ENCODE assay signal across 1 cellular context in genomic region chr6:131976545-131977061, GRCh38.
TF ChIP-seq lines count a peak whose summit lies in the region.

No MANE protein-coding gene starts in this region.

TF ChIP-seq in HepG2, 621 proteins besides CTCF, POLR2A, EP300 and RAD21 (continued from another document and continues in another):
- TF ChIP-seq SOX6 (IDR thresholded peaks at IDR 0.05) (no peak), SOX6 (CRISPR knock-in tag; IDR thresholded peaks at IDR 0.05) (peak; percentile 100), ATF5 (CRISPR knock-in tag; IDR thresholded peaks at IDR 0.05; ENCODE audit: low read depth) (no peak), MED8 (CRISPR knock-in tag; IDR thresholded peaks at IDR 0.05; ENCODE audit: insufficient replicate concordance) (peak; percentile 38), ZNF660 (CRISPR knock-in tag; IDR thresholded peaks at IDR 0.05; ENCODE audit: borderline replicate concordance, low read depth) (no peak), NRL (CRISPR knock-in tag; IDR thresholded peaks at IDR 0.05; ENCODE audit: borderline replicate concordance) (no peak), ESRRA (CRISPR knock-in tag; IDR thresholded peaks at IDR 0.05; ENCODE audit: low read depth) (no peak; the same call in 1 of the 2 replicates), ZNF296 (CRISPR knock-in tag; conservative IDR thresholded peaks at IDR 0.05) (no peak), STAT6 (CRISPR knock-in tag; IDR thresholded peaks at IDR 0.05; ENCODE audit: borderline replicate concordance) (no peak), HNRNPL (IDR thresholded peaks at IDR 0.05; ENCODE audit: low read depth, low read length) (no peak), HDAC2 (CRISPR knock-in tag; IDR thresholded peaks at IDR 0.05) (peak; percentile 85), TEAD3 (CRISPR knock-in tag; optimal IDR thresholded peaks at IDR 0.05; ENCODE audit: borderline replicate concordance) (peak; percentile 96), MBNL3 (CRISPR knock-in tag; conservative IDR thresholded peaks at IDR 0.05) (no peak), JARID2 (CRISPR knock-in tag; IDR thresholded peaks at IDR 0.05; ENCODE audit: insufficient replicate concordance) (no peak), PHF21A (CRISPR knock-in tag; IDR thresholded peaks at IDR 0.05) (peak; percentile 84), ZSCAN20 (CRISPR knock-in tag; IDR thresholded peaks at IDR 0.05; ENCODE audit: borderline replicate concordance) (no peak), TFAP4 (IDR thresholded peaks at IDR 0.05; ENCODE audit: borderline replicate concordance, low read depth) (peak; percentile 29; the same call in 1 of the 2 replicates), BRCA1 (CRISPR knock-in tag; IDR thresholded peaks at IDR 0.05) (0 out of 2 replicates have a peak, but pooled peaks have one; percentile 24), ZNF746 (CRISPR knock-in tag; IDR thresholded peaks at IDR 0.05) (no peak), ZNF737 (CRISPR knock-in tag; IDR thresholded peaks at IDR 0.05; ENCODE audit: borderline replicate concordance) (no peak), RELA (CRISPR knock-in tag; IDR thresholded peaks at IDR 0.05) (no peak), ZNF670 (CRISPR knock-in tag; IDR thresholded peaks at IDR 0.05; ENCODE audit: borderline replicate concordance) (no peak), SATB2 (CRISPR knock-in tag; IDR thresholded peaks at IDR 0.05) (0 out of 2 replicates have a peak, but pooled peaks have one; percentile 61), HMG20A (CRISPR knock-in tag; IDR thresholded peaks at IDR 0.05; ENCODE audit: borderline replicate concordance) (peak; percentile 97), ZNF720 (CRISPR knock-in tag; IDR thresholded peaks at IDR 0.05) (no peak), KLF9 (CRISPR knock-in tag; IDR thresholded peaks at IDR 0.05; ENCODE audit: low read depth) (peak; percentile 68; the same call in 1 of the 2 replicates), ZNF432 (CRISPR knock-in tag; IDR thresholded peaks at IDR 0.05; ENCODE audit: borderline replicate concordance) (0 out of 2 replicates have a peak, but pooled peaks have one; percentile 90), RARG (CRISPR knock-in tag; IDR thresholded peaks at IDR 0.05; ENCODE audit: low read depth) (no peak), SMAD3 (CRISPR knock-in tag; IDR thresholded peaks at IDR 0.05) (peak; percentile 62; the same call in 1 of the 2 replicates), ELF4 (CRISPR knock-in tag; IDR thresholded peaks at IDR 0.05; ENCODE audit: borderline replicate concordance) (peak; percentile 4; the same call in 1 of the 2 replicates), DBP (CRISPR knock-in tag; IDR thresholded peaks at IDR 0.05; ENCODE audit: not compliant biosample characterization) (no peak), ZNF383 (CRISPR knock-in tag; IDR thresholded peaks at IDR 0.05; ENCODE audit: borderline replicate concordance) (no peak), ZMYM4 (CRISPR knock-in tag; IDR thresholded peaks at IDR 0.05) (peak; percentile 82)
- TF ChIP-seq, protein P1, sequence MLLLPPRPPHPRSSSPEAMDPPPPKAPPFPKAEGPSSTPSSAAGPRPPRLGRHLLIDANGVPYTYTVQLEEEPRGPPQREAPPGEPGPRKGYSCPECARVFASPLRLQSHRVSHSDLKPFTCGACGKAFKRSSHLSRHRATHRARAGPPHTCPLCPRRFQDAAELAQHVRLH (CRISPR knock-in tag; IDR thresholded peaks at IDR 0.05; ENCODE audit: borderline replicate concordance, low read depth): peak; percentile 53; the same call in 1 of the 2 replicates
- TF ChIP-seq, protein P2, sequence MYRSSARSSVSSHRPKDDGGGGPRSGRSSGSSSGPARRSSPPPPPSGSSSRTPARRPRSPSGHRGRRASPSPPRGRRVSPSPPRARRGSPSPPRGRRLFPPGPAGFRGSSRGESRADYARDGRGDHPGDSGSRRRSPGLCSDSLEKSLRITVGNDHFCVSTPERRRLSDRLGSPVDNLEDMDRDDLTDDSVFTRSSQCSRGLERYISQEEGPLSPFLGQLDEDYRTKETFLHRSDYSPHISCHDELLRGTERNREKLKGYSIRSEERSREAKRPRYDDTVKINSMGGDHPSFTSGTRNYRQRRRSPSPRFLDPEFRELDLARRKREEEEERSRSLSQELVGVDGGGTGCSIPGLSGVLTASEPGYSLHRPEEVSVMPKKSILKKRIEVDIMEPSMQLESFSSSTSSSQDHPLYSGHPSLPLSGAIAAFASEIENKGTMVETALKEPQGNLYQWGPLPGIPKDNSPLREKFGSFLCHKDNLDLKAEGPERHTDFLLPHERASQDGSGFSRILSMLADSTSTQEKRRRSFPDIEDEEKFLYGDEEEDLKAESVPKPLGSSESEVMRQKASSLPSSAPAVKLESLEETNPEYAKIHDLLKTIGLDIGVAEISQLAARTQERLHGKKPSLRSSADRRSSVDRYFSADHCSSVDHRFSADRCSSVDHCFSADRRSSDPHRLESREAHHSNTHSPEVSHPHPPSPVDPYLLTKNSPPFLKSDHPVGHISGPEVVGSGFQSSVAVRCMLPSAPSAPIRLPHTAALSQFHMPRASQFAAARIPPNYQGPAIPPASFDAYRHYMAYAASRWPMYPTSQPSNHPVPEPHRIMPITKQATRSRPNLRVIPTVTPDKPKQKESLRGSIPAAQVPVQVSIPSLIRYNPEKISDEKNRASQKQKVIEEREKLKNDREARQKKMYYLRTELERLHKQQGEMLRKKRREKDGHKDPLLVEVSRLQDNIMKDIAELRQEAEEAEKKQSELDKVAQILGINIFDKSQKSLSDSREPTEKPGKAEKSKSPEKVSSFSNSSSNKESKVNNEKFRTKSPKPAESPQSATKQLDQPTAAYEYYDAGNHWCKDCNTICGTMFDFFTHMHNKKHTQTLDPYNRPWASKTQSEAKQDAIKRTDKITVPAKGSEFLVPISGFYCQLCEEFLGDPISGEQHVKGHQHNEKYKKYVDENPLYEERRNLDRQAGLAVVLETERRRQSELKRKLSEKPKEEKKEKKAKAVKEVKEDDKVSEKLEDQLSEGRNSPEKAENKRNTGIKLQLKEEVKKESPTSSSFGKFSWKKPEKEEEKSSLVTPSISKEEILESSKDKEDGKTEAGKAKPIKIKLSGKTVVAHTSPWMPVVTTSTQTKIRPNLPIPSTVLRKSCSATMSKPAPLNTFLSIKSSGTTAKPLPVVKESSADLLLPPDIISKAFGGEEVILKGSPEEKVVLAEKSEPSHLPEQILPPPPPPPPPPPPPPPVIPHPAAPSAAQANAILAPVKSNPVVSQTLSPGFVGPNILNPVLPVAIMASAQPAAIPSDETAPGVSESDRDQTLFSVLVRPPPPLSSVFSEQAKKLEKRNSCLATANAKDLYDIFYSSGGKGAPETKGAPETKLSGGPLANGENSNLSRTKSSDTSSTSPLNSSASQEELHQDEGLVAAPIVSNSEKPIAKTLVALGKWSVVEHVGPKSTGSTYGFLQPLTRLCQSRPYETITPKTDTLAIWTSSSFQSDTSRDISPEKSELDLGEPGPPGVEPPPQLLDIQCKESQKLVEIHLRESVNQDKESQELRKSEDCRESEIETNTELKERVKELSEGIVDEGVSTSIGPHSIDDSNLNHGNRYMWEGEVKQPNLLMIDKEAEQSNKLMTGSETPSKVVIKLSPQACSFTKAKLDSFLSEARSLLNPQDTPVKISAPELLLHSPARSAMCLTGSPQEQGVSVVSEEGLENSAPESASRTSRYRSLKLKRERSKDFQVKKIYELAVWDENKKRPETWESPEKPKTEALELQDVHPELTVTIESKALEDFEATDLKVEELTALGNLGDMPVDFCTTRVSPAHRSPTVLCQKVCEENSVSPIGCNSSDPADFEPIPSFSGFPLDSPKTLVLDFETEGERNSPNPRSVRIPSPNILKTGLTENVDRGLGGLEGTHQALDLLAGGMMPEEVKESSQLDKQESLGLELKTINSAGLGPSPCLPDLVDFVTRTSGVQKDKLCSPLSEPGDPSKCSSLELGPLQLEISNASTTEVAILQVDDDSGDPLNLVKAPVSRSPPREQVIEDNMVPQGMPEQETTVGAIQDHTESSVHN (CRISPR knock-in tag; IDR thresholded peaks at IDR 0.05): no peak
- TF ChIP-seq, protein P3, sequence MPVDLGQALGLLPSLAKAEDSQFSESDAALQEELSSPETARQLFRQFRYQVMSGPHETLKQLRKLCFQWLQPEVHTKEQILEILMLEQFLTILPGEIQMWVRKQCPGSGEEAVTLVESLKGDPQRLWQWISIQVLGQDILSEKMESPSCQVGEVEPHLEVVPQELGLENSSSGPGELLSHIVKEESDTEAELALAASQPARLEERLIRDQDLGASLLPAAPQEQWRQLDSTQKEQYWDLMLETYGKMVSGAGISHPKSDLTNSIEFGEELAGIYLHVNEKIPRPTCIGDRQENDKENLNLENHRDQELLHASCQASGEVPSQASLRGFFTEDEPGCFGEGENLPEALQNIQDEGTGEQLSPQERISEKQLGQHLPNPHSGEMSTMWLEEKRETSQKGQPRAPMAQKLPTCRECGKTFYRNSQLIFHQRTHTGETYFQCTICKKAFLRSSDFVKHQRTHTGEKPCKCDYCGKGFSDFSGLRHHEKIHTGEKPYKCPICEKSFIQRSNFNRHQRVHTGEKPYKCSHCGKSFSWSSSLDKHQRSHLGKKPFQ (CRISPR knock-in tag; IDR thresholded peaks at IDR 0.05; ENCODE audit: insufficient replicate concordance): no peak
- TF ChIP-seq, protein P4, sequence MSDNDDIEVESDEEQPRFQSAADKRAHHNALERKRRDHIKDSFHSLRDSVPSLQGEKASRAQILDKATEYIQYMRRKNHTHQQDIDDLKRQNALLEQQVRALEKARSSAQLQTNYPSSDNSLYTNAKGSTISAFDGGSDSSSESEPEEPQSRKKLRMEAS (IDR thresholded peaks at IDR 0.05): peak; percentile 63
- TF ChIP-seq, protein P5, sequence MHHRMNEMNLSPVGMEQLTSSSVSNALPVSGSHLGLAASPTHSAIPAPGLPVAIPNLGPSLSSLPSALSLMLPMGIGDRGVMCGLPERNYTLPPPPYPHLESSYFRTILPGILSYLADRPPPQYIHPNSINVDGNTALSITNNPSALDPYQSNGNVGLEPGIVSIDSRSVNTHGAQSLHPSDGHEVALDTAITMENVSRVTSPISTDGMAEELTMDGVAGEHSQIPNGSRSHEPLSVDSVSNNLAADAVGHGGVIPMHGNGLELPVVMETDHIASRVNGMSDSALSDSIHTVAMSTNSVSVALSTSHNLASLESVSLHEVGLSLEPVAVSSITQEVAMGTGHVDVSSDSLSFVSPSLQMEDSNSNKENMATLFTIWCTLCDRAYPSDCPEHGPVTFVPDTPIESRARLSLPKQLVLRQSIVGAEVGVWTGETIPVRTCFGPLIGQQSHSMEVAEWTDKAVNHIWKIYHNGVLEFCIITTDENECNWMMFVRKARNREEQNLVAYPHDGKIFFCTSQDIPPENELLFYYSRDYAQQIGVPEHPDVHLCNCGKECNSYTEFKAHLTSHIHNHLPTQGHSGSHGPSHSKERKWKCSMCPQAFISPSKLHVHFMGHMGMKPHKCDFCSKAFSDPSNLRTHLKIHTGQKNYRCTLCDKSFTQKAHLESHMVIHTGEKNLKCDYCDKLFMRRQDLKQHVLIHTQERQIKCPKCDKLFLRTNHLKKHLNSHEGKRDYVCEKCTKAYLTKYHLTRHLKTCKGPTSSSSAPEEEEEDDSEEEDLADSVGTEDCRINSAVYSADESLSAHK (CRISPR knock-in tag; IDR thresholded peaks at IDR 0.05; ENCODE audit: borderline replicate concordance): no peak
